ENCODE assay signal across 1 cellular context in genomic region chr5:108924457-108924961, GRCh38.
TF ChIP-seq lines count a peak whose summit lies in the region.

No MANE protein-coding gene starts in this region.

TF ChIP-seq in GM23338, 12 proteins besides CTCF, POLR2A, EP300 and RAD21 (continued from another document):
- no peak for TF ChIP-seq ZNF462 (CRISPR knock-in tag; IDR thresholded peaks at IDR 0.05)
- TF ChIP-seq EZH2phosphoT487 (IDR thresholded peaks at IDR 0.05; ENCODE audit: unreplicated experiment): no peak
